ENCODE assay signal across 1 cellular context in genomic region chr6:155894262-155894661, GRCh38.
TF ChIP-seq lines count a peak whose summit lies in the region.

No MANE protein-coding gene starts in this region.

TF ChIP-seq in GM23338, 12 proteins besides CTCF, POLR2A, EP300 and RAD21:
- no peak for TF ChIP-seq REST (IDR thresholded peaks at IDR 0.05; ENCODE audit: unreplicated experiment)
- TF ChIP-seq ZNF462 (CRISPR knock-in tag; IDR thresholded peaks at IDR 0.05), result peak; percentile 78; the same call in 1 of the 2 replicates
- no peak for TF ChIP-seq NANOG (IDR thresholded peaks at IDR 0.05; ENCODE audit: borderline replicate concordance)
- no peak for TF ChIP-seq JUNB (IDR thresholded peaks at IDR 0.05; ENCODE audit: unreplicated experiment)
- TF ChIP-seq EZH2 (IDR thresholded peaks at IDR 0.05; ENCODE audit: low read depth, unreplicated experiment), result no peak
